Comparison of ENCODE assay signal across 8 cellular contexts in genomic region chr3:27134165-27134796, GRCh38.
DNase-seq lines count a peak whose midpoint lies in the region; ATAC-seq and TF ChIP-seq lines count a peak whose summit lies in the region.

No MANE protein-coding gene starts in this region.

- H3K27ac ChIP-seq in C4-2B = no peak overlapping the region

- ATAC-seq in GM19023 (IDR thresholded peaks at IDR 0.05; ENCODE audit: unreplicated experiment) (peak; percentile 99), HG03108 (IDR thresholded peaks at IDR 0.05; ENCODE audit: unreplicated experiment) (peak; percentile 78)

- TF ChIP-seq CTCF in C4-2B (conservative IDR thresholded peaks at IDR 0.05) = peak; percentile 89

- peak; percentile 47 for DNase-seq in NCI-H748 (lab: John Stamatoyannopoulos, UW; ENCODE audit: unreplicated experiment)
- DNase-seq in activated CD8-positive, alpha-beta memory T cell treated with anti-CD3 and anti-CD28 coated beads for 24 hours = peak; percentile 76
- peak; percentile 40 for DNase-seq in epidermal melanocyte (ENCODE audit: insufficient read length, low spot score)
- DNase-seq in mucosa of gallbladder (ENCODE audit: low spot score) = peak; percentile 62
- DNase-seq in stimulated activated CD8-positive, alpha-beta memory T cell treated with anti-CD3 and anti-CD28 coated beads, Interleukin-7, amount 100 ng/mL, for 1 hour (ENCODE audit: low read depth in 2 of 2) = peak; percentile 12 to 39

Comparison
In these comparisons a context has a peak if more than half of its experiments do, and no peak if none do; other contexts are left out.
1. DNase-seq: peak in every context shown above with its lines; median percentile 76 in activated CD8-positive, alpha-beta memory T cell treated with anti-CD3 and anti-CD28 coated beads for 24 hours; 62 in mucosa of gallbladder; 47 in NCI-H748; 40 in epidermal melanocyte; 26 in stimulated activated CD8-positive, alpha-beta memory T cell treated with anti-CD3 and anti-CD28 coated beads, Interleukin-7, amount 100 ng/mL, for 1 hour.